8 cellular contexts compared by ENCODE assay signal in the genomic region with DNA sequence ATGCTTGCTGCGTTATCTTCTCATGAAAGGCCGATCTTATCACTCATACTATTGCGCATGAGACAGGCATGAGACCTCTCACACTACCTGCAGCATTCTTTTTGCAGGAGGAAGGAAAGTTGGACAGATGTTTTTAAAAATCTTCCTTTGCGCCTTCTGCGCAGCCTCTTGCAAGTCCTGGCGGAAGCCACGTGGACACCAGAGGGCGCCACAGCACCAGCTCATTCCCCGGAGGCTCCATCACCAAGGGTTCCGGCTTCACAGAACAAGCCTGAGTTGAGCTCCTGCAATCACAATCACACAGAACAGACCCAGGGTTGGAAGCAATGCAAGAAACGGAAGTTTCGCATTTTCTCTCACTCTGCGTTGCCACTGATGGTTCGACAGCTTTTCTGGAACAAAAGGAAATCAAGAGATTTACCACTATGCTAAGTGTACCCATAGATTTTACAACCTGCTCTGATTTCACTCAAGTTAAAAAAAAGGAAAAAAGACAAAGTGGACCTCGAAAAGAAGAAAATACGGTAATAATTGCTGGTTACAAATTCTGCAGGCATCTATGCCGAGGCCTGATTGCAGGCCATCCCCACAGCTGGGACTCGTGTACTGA.
A peak's percentile ranks its signal among the peaks of the same experiment; 100 is the strongest.
DNase-seq lines count a peak whose midpoint lies in the region; ATAC-seq and TF ChIP-seq lines count a peak whose summit lies in the region.

No MANE protein-coding gene starts in this region.

- H3K4me3 Mint-ChIP-seq in CD4-positive, alpha-beta memory T cell: peak overlapping the region; percentile 62 to 90 (median 76)
- H3K4me3 Mint-ChIP-seq in IgD-negative memory B cell: peak overlapping the region in 3 of 4 donors; percentile 2 to 34 (median 25)
- H3K4me3 Mint-ChIP-seq in activated T-helper 2 cell treated with anti-CD3 and anti-CD28 coated beads, Interferon-gamma antibody, Interleukin-2, Interleukin-4, amounts not matched to agents 10 μg/mL and 5 μg/mL and 100 μg/mL, durations not matched to agents 14 hours and 24 hours and 36 hours (ENCODE audit: low read depth): no peak overlapping the region
- H3K4me3 Mint-ChIP-seq in stimulated activated naive CD8-positive, alpha-beta T cell treated with anti-CD3 and anti-CD28 coated beads, Interleukin-15, Interleukin-2, amounts not matched to agents 100 ng/mL and 50 ng/mL, for 24 hours: peak overlapping the region; percentile 45

- peaks cover 0 to 2% (median 0%) of the 10 kb centered on the region in 8 donors for H3K9me3 Mint-ChIP-seq in CD4-positive, alpha-beta memory T cell
- peaks cover 0 to 7% (median 0%) of the 10 kb centered on the region in 3 donors for H3K9me3 Mint-ChIP-seq in IgD-negative memory B cell
- H3K9me3 Mint-ChIP-seq in activated T-helper 2 cell treated with anti-CD3 and anti-CD28 coated beads, Interferon-gamma antibody, Interleukin-2, Interleukin-4, amounts not matched to agents 10 μg/mL and 5 μg/mL and 100 μg/mL, durations not matched to agents 14 hours and 24 hours and 36 hours: no peaks in the 10 kb centered on the region
- no peaks in the 10 kb centered on the region for H3K9me3 Mint-ChIP-seq in stimulated activated naive CD8-positive, alpha-beta T cell treated with anti-CD3 and anti-CD28 coated beads, Interleukin-15, Interleukin-2, amounts not matched to agents 100 ng/mL and 50 ng/mL, for 24 hours

- H3K9me2 ChIP-seq in neural cell (ENCODE audit: insufficient read depth, low read length): no peaks in the 10 kb centered on the region

- no peaks in the 10 kb centered on the region for H3K36me3 ChIP-seq in CD4-positive, alpha-beta memory T cell (ENCODE audit: insufficient read depth, low read length)
- no peaks in the 10 kb centered on the region for H3K36me3 ChIP-seq in neural cell (ENCODE audit: insufficient read depth, low read length)

- ATAC-seq in GM21360 (IDR thresholded peaks at IDR 0.05; ENCODE audit: unreplicated experiment): peak; percentile 94

- intact Hi-C loops in CD4-positive, alpha-beta memory T cell (cut with micrococcal nuclease): loop anchor here (1.0 kb wide), 2 partner anchors 45 to 317 kb away; no protein-coding TSS in a partner anchor
- intact Hi-C loops in activated T-helper 2 cell treated with anti-CD3 and anti-CD28 coated beads, Interferon-gamma antibody, Interleukin-2, Interleukin-4, amounts not matched to agents 10 μg/mL and 5 μg/mL and 100 μg/mL, durations not matched to agents 14 hours and 24 hours and 36 hours (cut with micrococcal nuclease): loop anchor here (1.0 kb wide), 1 partner anchor 374 kb away; no protein-coding TSS in a partner anchor

- no peak overlapping the region for H3K4me2 ChIP-seq in neural cell (ENCODE audit: low read length)

- H3K27ac ChIP-seq in CD4-positive, alpha-beta memory T cell (ENCODE audit: low read depth, low read length): no peak overlapping the region
- H3K27ac ChIP-seq in neural cell (ENCODE audit: low read length): no peak overlapping the region

- H3K27me3 Mint-ChIP-seq in CD4-positive, alpha-beta memory T cell: peaks cover 7% of the 10 kb centered on the region in 2 donors
- peaks cover 19% of the 10 kb centered on the region for H3K27me3 Mint-ChIP-seq in IgD-negative memory B cell
- H3K27me3 Mint-ChIP-seq in activated T-helper 2 cell treated with anti-CD3 and anti-CD28 coated beads, Interferon-gamma antibody, Interleukin-2, Interleukin-4, amounts not matched to agents 10 μg/mL and 5 μg/mL and 100 μg/mL, durations not matched to agents 14 hours and 24 hours and 36 hours (ENCODE audit: low read depth): peaks cover 2% of the 10 kb centered on the region
- peaks cover 34% of the 10 kb centered on the region for H3K27me3 Mint-ChIP-seq in stimulated activated naive CD8-positive, alpha-beta T cell treated with anti-CD3 and anti-CD28 coated beads, Interleukin-15, Interleukin-2, amounts not matched to agents 100 ng/mL and 50 ng/mL, for 24 hours

- H3K9me3 ChIP-seq in CD4-positive, alpha-beta memory T cell (ENCODE audit: control insufficient read depth in 1 of 2, low read length in 2 of 2): no peaks in the 10 kb centered on the region
- H3K9me3 ChIP-seq in neural cell (ENCODE audit: low read length): no peaks in the 10 kb centered on the region

- peak; percentile 99 for TF ChIP-seq RAD21 in neural cell (conservative IDR thresholded peaks at IDR 0.05)

- peaks cover 6% of the 10 kb centered on the region for H3K4me1 ChIP-seq in CD4-positive, alpha-beta memory T cell (ENCODE audit: insufficient read depth, low read length)

- no peaks in the 10 kb centered on the region for H4K20me1 ChIP-seq in neural cell (ENCODE audit: insufficient read depth)

- TF ChIP-seq EP300 in neural cell (conservative IDR thresholded peaks at IDR 0.05; ENCODE audit: poor library complexity, severe bottlenecking): no peak

- no peaks in the 10 kb centered on the region for H3F3A ChIP-seq in neural cell (ENCODE audit: insufficient read depth, low read length, poor library complexity, severe bottlenecking)

- CTCF ChIA-PET in CD4-positive, alpha-beta memory T cell (lab: Charles Lee; ENCODE audit: partially characterized antibody): interaction anchor here (0.7 to 6.2 kb wide), 22 partner anchors 9 to 518 kb away, joined by 3 to 86 read pairs (median 4); no protein-coding TSS in a partner anchor

- H3K36me3 Mint-ChIP-seq in CD4-positive, alpha-beta memory T cell: no peaks in the 10 kb centered on the region
- H3K36me3 Mint-ChIP-seq in IgD-negative memory B cell: no peaks in the 10 kb centered on the region
- no peaks in the 10 kb centered on the region for H3K36me3 Mint-ChIP-seq in activated T-helper 2 cell treated with anti-CD3 and anti-CD28 coated beads, Interferon-gamma antibody, Interleukin-2, Interleukin-4, amounts not matched to agents 10 μg/mL and 5 μg/mL and 100 μg/mL, durations not matched to agents 14 hours and 24 hours and 36 hours (ENCODE audit: low read depth)
- H3K36me3 Mint-ChIP-seq in stimulated activated naive CD8-positive, alpha-beta T cell treated with anti-CD3 and anti-CD28 coated beads, Interleukin-15, Interleukin-2, amounts not matched to agents 100 ng/mL and 50 ng/mL, for 24 hours (ENCODE audit: low read depth): no peaks in the 10 kb centered on the region

- peak; percentile 69 to 80 (median 74) for DNase-seq in CD4-positive, alpha-beta memory T cell
- DNase-seq in RPMI8226: peak; percentile 84
- DNase-seq in activated T-helper 2 cell treated with anti-CD3 and anti-CD28 coated beads, Interferon-gamma antibody, Interleukin-2, Interleukin-4, amounts not matched to agents 10 μg/mL and 5 μg/mL and 100 μg/mL, durations not matched to agents 14 hours and 24 hours and 36 hours (ENCODE audit: low spot score): peak; percentile 64
- peak; percentile 94 for DNase-seq in fibroblast of the aortic adventitia (ENCODE audit: low read depth)

- peak overlapping the region in 1 of 7 donors; percentile 19 for H3K27ac Mint-ChIP-seq in CD4-positive, alpha-beta memory T cell
- no peak overlapping the region for H3K27ac Mint-ChIP-seq in IgD-negative memory B cell
- H3K27ac Mint-ChIP-seq in activated T-helper 2 cell treated with anti-CD3 and anti-CD28 coated beads, Interferon-gamma antibody, Interleukin-2, Interleukin-4, amounts not matched to agents 10 μg/mL and 5 μg/mL and 100 μg/mL, durations not matched to agents 14 hours and 24 hours and 36 hours: no peak overlapping the region
- no peak overlapping the region for H3K27ac Mint-ChIP-seq in stimulated activated naive CD8-positive, alpha-beta T cell treated with anti-CD3 and anti-CD28 coated beads, Interleukin-15, Interleukin-2, amounts not matched to agents 100 ng/mL and 50 ng/mL, for 24 hours

- TF ChIP-seq CTCF in fibroblast of the aortic adventitia (IDR thresholded peaks at IDR 0.05; ENCODE audit: insufficient read depth, low read length): peak; percentile 95
- peak; percentile 97 for TF ChIP-seq CTCF in neural cell (IDR thresholded peaks at IDR 0.05; ENCODE audit: poor library complexity, severe bottlenecking)

- POLR2A ChIA-PET in CD4-positive, alpha-beta memory T cell (lab: Charles Lee; ENCODE audit: partially characterized antibody): interaction anchor here (0.6 to 1.9 kb wide), 3 partner anchors 34 to 373 kb away, joined by 3 to 7 read pairs (median 4); no protein-coding TSS in a partner anchor

- no peaks in the 10 kb centered on the region for H3K27me3 ChIP-seq in CD4-positive, alpha-beta memory T cell (ENCODE audit: insufficient read depth, low read length)
- peaks cover 13% of the 10 kb centered on the region for H3K27me3 ChIP-seq in neural cell (ENCODE audit: insufficient read depth, low read depth, low read length)

- H3K79me2 ChIP-seq in neural cell (replicated peaks; ENCODE audit: insufficient read depth, low read length): no peaks in the 10 kb centered on the region

- no peak overlapping the region for H3K4me3 ChIP-seq in CD4-positive, alpha-beta memory T cell (ENCODE audit: low read length in 2 of 2)
- peak overlapping the region; percentile 57 for H3K4me3 ChIP-seq in fibroblast of the aortic adventitia (ENCODE audit: low read depth, low read length)
- peak overlapping the region; percentile 46 for H3K4me3 ChIP-seq in neural cell (ENCODE audit: low read length)

- H3K4me1 Mint-ChIP-seq in CD4-positive, alpha-beta memory T cell: peaks cover 8 to 13% (median 10%) of the 10 kb centered on the region in 4 donors
- peaks cover 0 to 6% (median 4%) of the 10 kb centered on the region in 3 donors for H3K4me1 Mint-ChIP-seq in IgD-negative memory B cell
- H3K4me1 Mint-ChIP-seq in activated T-helper 2 cell treated with anti-CD3 and anti-CD28 coated beads, Interferon-gamma antibody, Interleukin-2, Interleukin-4, amounts not matched to agents 10 μg/mL and 5 μg/mL and 100 μg/mL, durations not matched to agents 14 hours and 24 hours and 36 hours (ENCODE audit: low read depth): peaks cover 9% of the 10 kb centered on the region
- H3K4me1 Mint-ChIP-seq in stimulated activated naive CD8-positive, alpha-beta T cell treated with anti-CD3 and anti-CD28 coated beads, Interleukin-15, Interleukin-2, amounts not matched to agents 100 ng/mL and 50 ng/mL, for 24 hours (ENCODE audit: low read depth): peaks cover 6% of the 10 kb centered on the region

- H2AFZ ChIP-seq in neural cell (ENCODE audit: low read depth, low read length): no peak overlapping the region

- H3K9ac ChIP-seq in neural cell (ENCODE audit: low read length): no peak overlapping the region

Comparison
In these comparisons a context has a peak if more than half of its experiments do, and no peak if none do; other contexts are left out.
1. H3K4me3 ChIP-seq: peak in fibroblast of the aortic adventitia (single experiment) and neural cell (single experiment); none in CD4-positive, alpha-beta memory T cell (0 of 2).
2. Peak in every context shown above with its lines, with median percentiles within 50 percentile points of each other: DNase-seq.